ENCODE assay signal across 8 cellular contexts in the genomic region with DNA sequence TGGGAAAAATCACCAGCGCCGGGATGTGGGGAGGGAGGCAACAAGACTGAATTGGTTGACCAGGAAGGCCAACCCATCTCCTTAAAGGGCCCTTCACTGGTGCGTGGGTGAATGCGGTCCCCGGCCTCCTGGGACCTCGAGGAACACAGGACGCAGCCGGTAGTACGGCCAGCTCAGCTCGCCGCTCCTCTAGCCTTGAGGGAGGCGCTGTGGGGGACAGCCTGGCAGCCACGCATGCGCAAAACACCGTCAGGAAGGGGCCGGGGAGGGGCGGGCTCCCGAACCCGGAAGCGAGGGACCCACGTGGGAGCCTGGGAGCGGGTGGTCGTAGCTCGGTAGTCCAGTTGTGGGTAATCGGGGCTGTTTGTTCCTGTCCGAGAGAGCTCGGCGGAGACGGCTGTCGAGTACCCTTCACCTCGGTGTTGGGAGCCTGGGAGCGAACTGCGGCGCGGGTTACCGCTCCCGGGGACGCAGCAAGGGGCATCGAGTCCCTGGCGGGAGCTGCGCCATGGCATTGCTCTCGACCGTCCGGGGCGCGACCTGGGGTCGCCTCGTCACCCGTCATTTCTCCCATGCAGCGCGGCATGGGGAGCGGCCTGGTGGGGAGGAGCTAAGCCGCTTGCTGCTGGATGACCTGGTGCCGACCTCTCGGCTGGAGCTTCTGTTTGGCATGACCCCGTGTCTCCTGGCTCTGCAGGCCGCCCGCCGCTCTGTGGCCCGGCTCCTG. TPM values are rescaled to one million over a fixed set of nuclear protein-coding genes. Genes with fewer than 3 reads are reported as not detected.
DNase-seq lines count a peak whose midpoint lies in the region; ATAC-seq, FAIRE-seq and TF ChIP-seq lines count a peak whose summit lies in the region.

A gene with protein sequence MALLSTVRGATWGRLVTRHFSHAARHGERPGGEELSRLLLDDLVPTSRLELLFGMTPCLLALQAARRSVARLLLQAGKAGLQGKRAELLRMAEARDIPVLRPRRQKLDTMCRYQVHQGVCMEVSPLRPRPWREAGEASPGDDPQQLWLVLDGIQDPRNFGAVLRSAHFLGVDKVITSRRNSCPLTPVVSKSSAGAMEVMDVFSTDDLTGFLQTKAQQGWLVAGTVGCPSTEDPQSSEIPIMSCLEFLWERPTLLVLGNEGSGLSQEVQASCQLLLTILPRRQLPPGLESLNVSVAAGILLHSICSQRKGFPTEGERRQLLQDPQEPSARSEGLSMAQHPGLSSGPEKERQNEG (plus strand): TSS at position 281 of the 727 bp plus-strand sequence. CDS start 228 bp downstream, at position 509.

- H3K9me3 ChIP-seq in right cardiac atrium (ENCODE audit: control insufficient read depth, low read length) (no peaks in the 10 kb centered on the region), uterus (no peaks in the 10 kb centered on the region)

- ATAC-seq in HG02763 (IDR thresholded peaks at IDR 0.05; ENCODE audit: unreplicated experiment): peak; percentile 84
- ATAC-seq in right cardiac atrium: peak; percentile 95 to 96

- no peaks in the 10 kb centered on the region for H3K4me1 ChIP-seq in right cardiac atrium (ENCODE audit: control insufficient read depth, insufficient read depth, low read length)
- peaks cover 0 to 8% of the 10 kb centered on the region in 2 donors for H3K4me1 ChIP-seq in uterus

- H3K36me3 ChIP-seq in uterus: no peaks in the 10 kb centered on the region

- no peak for FAIRE-seq in GM12891 (lab: Jason Lieb, UNC)

- under 1% methylated on average over 60 of the region's 60 CpGs for WGBS in right cardiac atrium

- peak within 1 kb of the TSS; percentile 59 for H3K27ac ChIP-seq in right cardiac atrium (ENCODE audit: low read length)
- peak within 1 kb of the TSS; percentile 69 to 77 for H3K27ac ChIP-seq in uterus

- peak in 2 of 4 experiments; percentile 23 to 50 for TF ChIP-seq CTCF in uterus (IDR thresholded peaks at IDR 0.05)

- TF ChIP-seq POLR2A in GM12891 (IDR thresholded peaks at IDR 0.05; ENCODE audit: low read depth, low read length): peak; percentile 93
- peak; percentile 50 to 61 for TF ChIP-seq POLR2A in uterus (IDR thresholded peaks at IDR 0.05)

- H3K4me3 ChIP-seq in right cardiac atrium (ENCODE audit: low read length): peak within 1 kb of the TSS; percentile 64
- peak within 1 kb of the TSS; percentile 70 to 84 for H3K4me3 ChIP-seq in uterus

- no peaks in the 10 kb centered on the region for H3K27me3 ChIP-seq in right cardiac atrium (ENCODE audit: control insufficient read depth, insufficient read depth)
- no peaks in the 10 kb centered on the region for H3K27me3 ChIP-seq in uterus

- intact Hi-C loops in T-helper 2 cell treated with Interferon-gamma antibody and Interleukin-4, amounts not matched to agents 100 ng/mL and 5 ng/mL, for 36 hours (cut with micrococcal nuclease): loop anchor here (2.0 to 10.0 kb wide), 3 partner anchors 57 to 343 kb away; a partner anchor contains a TSS
- intact Hi-C loops in right cardiac atrium (cut with DNase I) (no loop called here), uterus (cut with DNase I; ENCODE audit: low total_unique reads) (loop anchor here (10.0 kb wide), 1 partner anchor 443 kb away; no protein-coding TSS in a partner anchor)

- DNase-seq in GM12891 (ENCODE audit: insufficient read length, low spot score) (peak; percentile 89), NCI-H1694 treated with DMSO at 0.1 percent for 48 hours (lab: John Stamatoyannopoulos, UW) (peak; percentile 59), anterior cingulate cortex (lab: John Stamatoyannopoulos, UW) (peak; percentile 49 to 96 (median 91)), right cardiac atrium (peak; percentile 96 to 98 (median 97)), putamen (ENCODE audit: low spot score) (peak; percentile 94), uterus (peak; percentile 90 to 92)

TF ChIP-seq in GM12891, 5 proteins besides CTCF, POLR2A, EP300 and RAD21:
- peak; percentile 85 for TF ChIP-seq POLR2AphosphoS5 (IDR thresholded peaks at IDR 0.05; ENCODE audit: low read depth, low read length)
- no peak; the same call in none of the 2 replicates for TF ChIP-seq POU2F2 (IDR thresholded peaks at IDR 0.05; ENCODE audit: low read depth, low read length)
- TF ChIP-seq TAF1 (IDR thresholded peaks at IDR 0.05; ENCODE audit: low read depth, low read length): no peak; the same call in 1 of the 2 replicates
- no peak for TF ChIP-seq SPI1 (IDR thresholded peaks at IDR 0.05; ENCODE audit: low read depth, low read length)
- no peak for TF ChIP-seq PAX5 (IDR thresholded peaks at IDR 0.05; ENCODE audit: insufficient read depth, low read length, severe bottlenecking)

RNA-seq across cellular contexts. Expression of the gene that starts here (rescaled TPM):
- 6.4 TPM for polyA plus RNA-seq in GM12891 (2012; ENCODE audit: low read depth, missing spikeins)
- total RNA-seq in T-helper 2 cell treated with Interferon-gamma antibody and Interleukin-4, amounts not matched to agents 100 ng/mL and 5 ng/mL, for 36 hours: 13.6 and 14.3 TPM in 2 replicates
- total RNA-seq in right cardiac atrium (1 to 10 TPM; 4.4 to 7.8 (median 5.0) TPM), uterus (1 to 10 TPM in 3 of 4 donors, not detected in 1; 3.7 to 8.5 (median 4.6) TPM)
- 5.2 TPM for polyA plus RNA-seq in right cardiac atrium

Comparison
In these comparisons a context has a peak if more than half of its experiments do, and no peak if none do; other contexts are left out.
1. Peak in every context shown above with its lines: DNase-seq, ATAC-seq, H3K4me3 ChIP-seq and H3K27ac ChIP-seq.
2. intact Hi-C loops: an anchor here in T-helper 2 cell treated with Interferon-gamma antibody and Interleukin-4, amounts not matched to agents 100 ng/mL and 5 ng/mL, for 36 hours (2.0 to 10.0 kb wide) and uterus (10.0 kb wide); none called in right cardiac atrium.